1 cellular context compared by ENCODE assay signal in genomic region chr4:1593458-1593857, GRCh38.
TF ChIP-seq lines count a peak whose summit lies in the region.

No MANE protein-coding gene starts in this region.

TF ChIP-seq in HepG2, 621 proteins besides CTCF, POLR2A, EP300 and RAD21 (continued from another document):
- TF ChIP-seq ARID4A (CRISPR knock-in tag; IDR thresholded peaks at IDR 0.05; ENCODE audit: borderline replicate concordance) = no peak
- TF ChIP-seq ZNF770 (CRISPR knock-in tag; IDR thresholded peaks at IDR 0.05) = no peak
- no peak for TF ChIP-seq RCOR2 (CRISPR knock-in tag; IDR thresholded peaks at IDR 0.05)
- no peak for TF ChIP-seq ARNT2 (CRISPR knock-in tag; IDR thresholded peaks at IDR 0.05; ENCODE audit: low read depth)
- TF ChIP-seq TAF15 (IDR thresholded peaks at IDR 0.05; ENCODE audit: low read depth, low read length, poor library complexity, severe bottlenecking) = no peak
- no peak for TF ChIP-seq CSRNP2 (CRISPR knock-in tag; conservative IDR thresholded peaks at IDR 0.05; ENCODE audit: low read depth)
- TF ChIP-seq CEBPG (CRISPR knock-in tag; IDR thresholded peaks at IDR 0.05) = no peak
- TF ChIP-seq ZNF569 (CRISPR knock-in tag; IDR thresholded peaks at IDR 0.05; ENCODE audit: borderline replicate concordance) = no peak
- TF ChIP-seq ZFP91 (CRISPR knock-in tag; IDR thresholded peaks at IDR 0.05; ENCODE audit: borderline replicate concordance) = no peak
- no peak for TF ChIP-seq IRF9 (CRISPR knock-in tag; IDR thresholded peaks at IDR 0.05; ENCODE audit: borderline replicate concordance)
